23 cellular contexts compared by ENCODE assay signal in the genomic region with DNA sequence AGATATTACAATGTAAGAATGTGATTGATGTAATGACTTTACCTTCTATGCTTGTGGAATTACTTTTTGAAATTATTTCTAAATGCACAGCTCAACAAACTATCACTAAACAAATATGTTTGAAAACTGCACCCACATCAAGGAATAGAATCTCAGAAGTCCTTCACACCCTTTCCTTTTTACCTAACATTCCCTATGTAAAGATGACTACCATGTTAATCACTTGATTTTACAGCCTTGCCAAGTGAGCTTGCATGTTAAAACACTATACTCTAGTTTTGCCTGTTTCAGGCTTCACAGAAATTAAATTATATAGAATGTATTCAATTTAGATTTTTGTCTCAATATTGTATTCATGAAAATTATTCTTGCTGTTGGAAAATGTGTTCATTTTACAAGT.
DNase-seq lines count a peak whose midpoint lies in the region; ATAC-seq, FAIRE-seq and TF ChIP-seq lines count a peak whose summit lies in the region.
"Had no signal": no experiment of that assay in that cellular context is flagged by ENCODE, and none has a peak within 500 bp of the region (broad histone marks: within the 10 kb centered on the region; RNA-seq: fewer than 3 reads in every experiment).

No MANE protein-coding gene starts in this region.

- no peak overlapping the region for H3K4me3 ChIP-seq in RWPE2 (ENCODE audit: severe bottlenecking)
- no peak overlapping the region for H3K4me3 ChIP-seq in pancreas
- H3K4me3 ChIP-seq: BLaER1 treated with 17β-estradiol and CSF1 and Interleukin-3, amounts not matched to agents 10 nM and 100 nM; GM12878 had no signal

- H3K9me3 Mint-ChIP-seq in Calu3 (ENCODE audit: low read depth, unreplicated experiment) = peaks cover 21% of the 10 kb centered on the region
- peaks cover 18% of the 10 kb centered on the region for H3K9me3 Mint-ChIP-seq in activated CD8-positive, alpha-beta T cell treated with anti-CD3 and anti-CD28 coated beads, Interleukin-2, amount 10 ng/mL, durations not matched to agents 7 days and 5 days (ENCODE audit: insufficient read depth)

- H3K27me3 ChIP-seq in RWPE2 (ENCODE audit: insufficient read depth, poor library complexity, severe bottlenecking) = no peaks in the 10 kb centered on the region
- no peaks in the 10 kb centered on the region for H3K27me3 ChIP-seq in pancreas
- H3K27me3 ChIP-seq: BLaER1 treated with 17β-estradiol and CSF1 and Interleukin-3, amounts not matched to agents 10 nM and 100 nM had no signal

- POLR2A ChIA-PET in activated CD8-positive, alpha-beta T cell treated with anti-CD3 and anti-CD28 coated beads, Interleukin-2, amount 10 ng/mL, durations not matched to agents 7 days and 5 days (lab: Charles Lee) = no interaction called here

- H3K36me3 Mint-ChIP-seq in Calu3 (ENCODE audit: insufficient read depth, unreplicated experiment) = no peaks in the 10 kb centered on the region
- H3K36me3 Mint-ChIP-seq in activated CD8-positive, alpha-beta T cell treated with anti-CD3 and anti-CD28 coated beads, Interleukin-2, amount 10 ng/mL, durations not matched to agents 7 days and 5 days (ENCODE audit: low read depth) = no peaks in the 10 kb centered on the region
- H3K36me3 Mint-ChIP-seq: CD8-positive, alpha-beta T cell had no signal

- H3K9me3 ChIP-seq in RWPE2 (ENCODE audit: severe bottlenecking) (peaks cover 12% of the 10 kb centered on the region), pancreas (no peaks in the 10 kb centered on the region)

- CTCF ChIA-PET in Calu3 (lab: Charles Lee) = no interaction called here
- CTCF ChIA-PET in activated CD8-positive, alpha-beta T cell treated with anti-CD3 and anti-CD28 coated beads, Interleukin-2, amount 10 ng/mL, durations not matched to agents 7 days and 5 days (lab: Charles Lee) = no interaction called here

- no peaks in the 10 kb centered on the region for H3K4me1 Mint-ChIP-seq in Calu3 (ENCODE audit: low read depth, unreplicated experiment)
- no peaks in the 10 kb centered on the region for H3K4me1 Mint-ChIP-seq in activated CD8-positive, alpha-beta T cell treated with anti-CD3 and anti-CD28 coated beads, Interleukin-2, amount 10 ng/mL, durations not matched to agents 7 days and 5 days (ENCODE audit: low read depth)

- H3K27ac ChIP-seq in RWPE2 (ENCODE audit: poor library complexity, severe bottlenecking) = peak overlapping the region; percentile 47
- peak overlapping the region; percentile 50 for H3K27ac ChIP-seq in epithelial cell of prostate
- no peak overlapping the region for H3K27ac ChIP-seq in pancreas
- H3K27ac ChIP-seq: BLaER1 treated with 17β-estradiol and CSF1 and Interleukin-3, amounts not matched to agents 10 nM and 100 nM; C4-2B had no signal

- FAIRE-seq in pancreas (lab: Jason Lieb, UNC) = peak; percentile 53
- FAIRE-seq: A204.1, GM12878, GM12892, GM18507 had no signal

- H3K36me3 ChIP-seq in RWPE2 (ENCODE audit: low read depth) (no peaks in the 10 kb centered on the region), pancreas (no peaks in the 10 kb centered on the region)
- H3K36me3 ChIP-seq: BLaER1 treated with 17β-estradiol and CSF1 and Interleukin-3, amounts not matched to agents 10 nM and 100 nM had no signal

- DNase-seq in RWPE2 (ENCODE audit: low spot score) = no peak
- no peak for DNase-seq in epithelial cell of prostate (ENCODE audit: low read depth, low spot score)
- DNase-seq in pancreas = no peak
- no peak for DNase-seq in Calu3
- DNase-seq in activated CD8-positive, alpha-beta T cell treated with anti-CD3 and anti-CD28 coated beads, Interleukin-2, amount 10 ng/mL, durations not matched to agents 7 days and 5 days = no peak
- no peak for DNase-seq in T-helper 1 cell
- DNase-seq: 8988T; ACHN; Caco-2; CD4-positive, alpha-beta T cell; CD8-positive, alpha-beta T cell; DMS 273 treated with DMSO at 0.1 percent for 48 hours; DMS153; DMS53; DMS79; DND-41; GDM1 had no signal

- no peak overlapping the region for H3K27ac Mint-ChIP-seq in Calu3 (ENCODE audit: unreplicated experiment)
- no peak overlapping the region for H3K27ac Mint-ChIP-seq in activated CD8-positive, alpha-beta T cell treated with anti-CD3 and anti-CD28 coated beads, Interleukin-2, amount 10 ng/mL, durations not matched to agents 7 days and 5 days
- H3K27ac Mint-ChIP-seq: CD4-positive, alpha-beta T cell; CD8-positive, alpha-beta T cell had no signal

- H3K4me1 ChIP-seq in RWPE2 (ENCODE audit: insufficient read depth, poor library complexity, severe bottlenecking) = peaks cover 16% of the 10 kb centered on the region
- no peaks in the 10 kb centered on the region for H3K4me1 ChIP-seq in pancreas
- H3K4me1 ChIP-seq: BLaER1 treated with 17β-estradiol and CSF1 and Interleukin-3, amounts not matched to agents 10 nM and 100 nM; Caco-2 had no signal

- ATAC-seq in RWPE2 (ENCODE audit: low read depth) (peak; percentile 91), pancreas (no peak)
- ATAC-seq in activated CD8-positive, alpha-beta T cell treated with anti-CD3 and anti-CD28 coated beads, Interleukin-2, amount 10 ng/mL, durations not matched to agents 7 days and 5 days = no peak
- ATAC-seq: CD8-positive, alpha-beta T cell; GM12878 had no signal

- intact Hi-C loops in pancreas (cut with DNase I) (no loop called here), Calu3 (cut with micrococcal nuclease; ENCODE audit: unreplicated experiment) (no loop called here)

- H3K27me3 Mint-ChIP-seq in Calu3 (ENCODE audit: unreplicated experiment) = no peaks in the 10 kb centered on the region
- H3K27me3 Mint-ChIP-seq in activated CD8-positive, alpha-beta T cell treated with anti-CD3 and anti-CD28 coated beads, Interleukin-2, amount 10 ng/mL, durations not matched to agents 7 days and 5 days (ENCODE audit: low read depth) = no peaks in the 10 kb centered on the region
- H3K27me3 Mint-ChIP-seq: CD4-positive, alpha-beta T cell had no signal

- TF ChIP-seq CTCF in RWPE2 (IDR thresholded peaks at IDR 0.05; ENCODE audit: poor library complexity, severe bottlenecking) (no peak), pancreas (IDR thresholded peaks at IDR 0.05) (no peak), Calu3 (IDR thresholded peaks at IDR 0.05; ENCODE audit: unreplicated experiment) (no peak)

- BruUV-seq in Calu3 (replicated peaks; lab: Mats Ljungman, UMichigan) = no TSS peak

- H3K4me3 Mint-ChIP-seq in Calu3 (ENCODE audit: low read depth, unreplicated experiment) = no peak overlapping the region
- no peak overlapping the region for H3K4me3 Mint-ChIP-seq in activated CD8-positive, alpha-beta T cell treated with anti-CD3 and anti-CD28 coated beads, Interleukin-2, amount 10 ng/mL, durations not matched to agents 7 days and 5 days
- H3K4me3 Mint-ChIP-seq: CD4-positive, alpha-beta T cell; CD8-positive, alpha-beta T cell had no signal

Comparison
In these comparisons a context has a peak if more than half of its experiments do, and no peak if none do; other contexts are left out.
1. H3K27ac ChIP-seq: peak in RWPE2 (single experiment) and epithelial cell of prostate (single experiment); none in pancreas (0 of 4).